ENCODE assay signal across 27 cellular contexts in the genomic region with DNA sequence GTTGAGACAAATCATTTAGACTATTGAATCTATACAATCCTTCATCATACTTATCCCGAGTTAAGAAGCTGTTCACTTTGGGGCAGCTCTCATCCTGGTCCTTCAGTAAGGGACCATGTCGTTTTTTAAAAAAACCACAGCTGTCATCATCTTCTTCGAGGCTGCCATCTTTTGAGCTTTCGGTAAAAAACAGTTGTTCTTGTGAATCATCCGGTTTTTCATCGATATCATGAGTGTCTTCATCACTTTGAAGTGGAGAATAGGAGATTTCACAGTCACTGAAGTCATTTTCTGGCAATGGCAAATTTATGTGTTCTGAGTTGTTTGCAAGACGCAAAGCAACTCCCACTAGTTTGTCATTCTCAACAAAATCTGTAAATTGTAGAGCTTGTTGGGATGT. TPM values are rescaled to one million over a fixed set of nuclear protein-coding genes. Genes with fewer than 3 reads are reported as not detected.
DNase-seq lines count a peak whose midpoint lies in the region; ATAC-seq and TF ChIP-seq lines count a peak whose summit lies in the region.
"Had no signal": no experiment of that assay in that cellular context is flagged by ENCODE, and none has a peak within 500 bp of the region (broad histone marks: within the 10 kb centered on the region; RNA-seq: fewer than 3 reads in every experiment).

No MANE protein-coding gene starts in this region.

- H3K9me2 ChIP-seq in PC-3 (replicated peaks; ENCODE audit: low read length), result no peaks in the 10 kb centered on the region

- peaks cover 42% of the 10 kb centered on the region for H3K36me3 Mint-ChIP-seq in stimulated activated naive CD8-positive, alpha-beta T cell treated with anti-CD3 and anti-CD28 coated beads, Interleukin-15, Interleukin-2, amounts not matched to agents 100 ng/mL and 50 ng/mL, for 24 hours (ENCODE audit: low read depth)
- H3K36me3 Mint-ChIP-seq in activated naive CD8-positive, alpha-beta T cell, result peaks cover 9% of the 10 kb centered on the region
- H3K36me3 Mint-ChIP-seq in stimulated activated effector memory CD8-positive, alpha-beta T cell treated with anti-CD3 and anti-CD28 coated beads, Interleukin-12 subunit alpha, Interleukin-12 subunit beta, amount 100 ng/mL, for 72 hours, result peaks cover 36% of the 10 kb centered on the region

- H3K4me3 ChIP-seq in PC-3 (ENCODE audit: low read length), result no peak overlapping the region
- H3K4me3 ChIP-seq: ascending aorta, gastroesophageal sphincter, MG63, SJSA1, transverse colon had no signal

- CTCF ChIA-PET in PC-3 (lab: Charles Lee), result no interaction called here

- no peak for ATAC-seq in stimulated activated naive CD8-positive, alpha-beta T cell treated with anti-CD3 and anti-CD28 coated beads, Interleukin-15, amount 100 ng/mL, for 72 hours
- ATAC-seq in PC-3 (no peak), HG03439 (IDR thresholded peaks at IDR 0.05; ENCODE audit: unreplicated experiment) (no peak)
- ATAC-seq in stimulated activated effector memory CD8-positive, alpha-beta T cell treated with anti-CD3 and anti-CD28 coated beads, Interleukin-12 subunit alpha, Interleukin-12 subunit beta, amount 100 ng/mL, for 72 hours, result no peak
- ATAC-seq: gastroesophageal sphincter; naive thymus-derived CD4-positive, alpha-beta T cell; sciatic nerve; T-helper 17 cell had no signal

- no peaks in the 10 kb centered on the region for H3K36me3 ChIP-seq in PC-3 (ENCODE audit: low read depth, low read length)
- H3K36me3 ChIP-seq: transverse colon had no signal

- no peak overlapping the region for H2AFZ ChIP-seq in PC-3 (ENCODE audit: low read length)
- H2AFZ ChIP-seq: parathyroid adenoma had no signal

- DNase-seq in stimulated activated naive CD8-positive, alpha-beta T cell treated with anti-CD3 and anti-CD28 coated beads, Interleukin-15, amount 100 ng/mL, for 72 hours, result no peak
- DNase-seq in PC-3, result no peak
- no peak for DNase-seq in stimulated activated effector memory CD8-positive, alpha-beta T cell treated with anti-CD3 and anti-CD28 coated beads, Interleukin-12 subunit alpha, Interleukin-12 subunit beta, amount 100 ng/mL, for 72 hours (ENCODE audit: low spot score in 2 of 2)
- DNase-seq in DMS153 treated with DMSO at 0.1 percent for 48 hours (lab: John Stamatoyannopoulos, UW; ENCODE audit: unreplicated experiment), result no peak
- no peak for DNase-seq in stimulated activated CD4-positive, alpha-beta T cell treated with anti-CD3 and anti-CD28 coated beads, Interleukin-2, amount 100 ng/mL, for 24 hours
- DNase-seq: activated CD4-positive, alpha-beta T cell treated with anti-CD3 and anti-CD28 coated beads for 4 hours; activated CD8-positive, alpha-beta memory T cell treated with anti-CD3 and anti-CD28 coated beads, Interleukin-2, amount 50 U/mL, for 48 hours; activated naive CD4-positive, alpha-beta T cell treated with Interleukin-2 at 50 U/mL for 16 hours; C1 segment of cervical spinal cord; caudate nucleus; dermis blood vessel endothelial cell; islet precursor cell; MG63; naive thymus-derived CD4-positive, alpha-beta T cell; NCI-H1436; NCI-H510A; T-helper 17 cell; transverse colon had no signal

- H3K27ac Mint-ChIP-seq in stimulated activated naive CD8-positive, alpha-beta T cell treated with anti-CD3 and anti-CD28 coated beads, Interleukin-15, Interleukin-2, amounts not matched to agents 100 ng/mL and 50 ng/mL, for 24 hours, result no peak overlapping the region
- H3K27ac Mint-ChIP-seq in stimulated activated naive CD8-positive, alpha-beta T cell treated with anti-CD3 and anti-CD28 coated beads, Interleukin-15, amount 100 ng/mL, for 72 hours, result no peak overlapping the region
- H3K27ac Mint-ChIP-seq in activated naive CD8-positive, alpha-beta T cell, result no peak overlapping the region
- peak overlapping the region; percentile 58 for H3K27ac Mint-ChIP-seq in stimulated activated effector memory CD8-positive, alpha-beta T cell treated with anti-CD3 and anti-CD28 coated beads, Interleukin-12 subunit alpha, Interleukin-12 subunit beta, amount 100 ng/mL, for 72 hours
- H3K27ac Mint-ChIP-seq: mesothelial cell of epicardium, T-helper 17 cell had no signal

- H3K27me3 Mint-ChIP-seq in stimulated activated naive CD8-positive, alpha-beta T cell treated with anti-CD3 and anti-CD28 coated beads, Interleukin-15, Interleukin-2, amounts not matched to agents 100 ng/mL and 50 ng/mL, for 24 hours, result no peaks in the 10 kb centered on the region
- H3K27me3 Mint-ChIP-seq in stimulated activated naive CD8-positive, alpha-beta T cell treated with anti-CD3 and anti-CD28 coated beads, Interleukin-15, amount 100 ng/mL, for 72 hours, result no peaks in the 10 kb centered on the region
- no peaks in the 10 kb centered on the region for H3K27me3 Mint-ChIP-seq in activated naive CD8-positive, alpha-beta T cell
- H3K27me3 Mint-ChIP-seq: naive thymus-derived CD4-positive, alpha-beta T cell; T-helper 17 cell had no signal

- H3K27me3 ChIP-seq in PC-3 (ENCODE audit: low read length), result no peaks in the 10 kb centered on the region
- H3K27me3 ChIP-seq: ascending aorta, gastroesophageal sphincter, MG63, SJSA1, transverse colon had no signal

- no peaks in the 10 kb centered on the region for H3K9me3 ChIP-seq in PC-3 (ENCODE audit: low read length)
- H3K9me3 ChIP-seq: ascending aorta, gastroesophageal sphincter, MG63, SJSA1, transverse colon had no signal

- H3K4me1 ChIP-seq in PC-3 (ENCODE audit: insufficient read depth, low read length), result peaks cover 25% of the 10 kb centered on the region

- H4K20me1 ChIP-seq in PC-3 (ENCODE audit: low read length), result no peaks in the 10 kb centered on the region

- POLR2A ChIA-PET in PC-3 (lab: Charles Lee; ENCODE audit: unreplicated experiment), result interaction anchor here (0.6 kb wide), 1 partner anchor 127 kb away, joined by 8 read pairs; no protein-coding TSS in a partner anchor

- no peaks in the 10 kb centered on the region for H3F3A ChIP-seq in PC-3 (ENCODE audit: low read length, unreplicated experiment)

- H3K27ac ChIP-seq in PC-3 (ENCODE audit: low read length), result no peak overlapping the region
- H3K27ac ChIP-seq: ascending aorta, gastroesophageal sphincter, parathyroid adenoma, SJSA1, transverse colon had no signal

- peaks cover 18% of the 10 kb centered on the region for H3K79me2 ChIP-seq in PC-3 (ENCODE audit: low read length)

- no peaks in the 10 kb centered on the region for H3K9me3 Mint-ChIP-seq in stimulated activated naive CD8-positive, alpha-beta T cell treated with anti-CD3 and anti-CD28 coated beads, Interleukin-15, Interleukin-2, amounts not matched to agents 100 ng/mL and 50 ng/mL, for 24 hours
- H3K9me3 Mint-ChIP-seq in stimulated activated naive CD8-positive, alpha-beta T cell treated with anti-CD3 and anti-CD28 coated beads, Interleukin-15, amount 100 ng/mL, for 72 hours, result no peaks in the 10 kb centered on the region
- H3K9me3 Mint-ChIP-seq in activated naive CD8-positive, alpha-beta T cell (ENCODE audit: low read depth), result no peaks in the 10 kb centered on the region
- no peaks in the 10 kb centered on the region for H3K9me3 Mint-ChIP-seq in stimulated activated effector memory CD8-positive, alpha-beta T cell treated with anti-CD3 and anti-CD28 coated beads, Interleukin-12 subunit alpha, Interleukin-12 subunit beta, amount 100 ng/mL, for 72 hours
- H3K9me3 Mint-ChIP-seq: mesothelial cell of epicardium; naive thymus-derived CD4-positive, alpha-beta T cell had no signal

- H3K4me2 ChIP-seq in PC-3 (ENCODE audit: low read length), result peak overlapping the region; percentile 97; the same call in 1 of the 2 replicates

- intact Hi-C loops in PC-3 (cut with micrococcal nuclease), result loop anchor here (5.0 kb wide), 2 partner anchors 143 to 192 kb away; a partner anchor contains a TSS

- no peak for TF ChIP-seq CTCF in PC-3 (conservative IDR thresholded peaks at IDR 0.05; ENCODE audit: low read depth, low read length)

- H3K4me1 Mint-ChIP-seq in stimulated activated naive CD8-positive, alpha-beta T cell treated with anti-CD3 and anti-CD28 coated beads, Interleukin-15, Interleukin-2, amounts not matched to agents 100 ng/mL and 50 ng/mL, for 24 hours (ENCODE audit: low read depth), result peaks cover 36% of the 10 kb centered on the region
- H3K4me1 Mint-ChIP-seq in stimulated activated naive CD8-positive, alpha-beta T cell treated with anti-CD3 and anti-CD28 coated beads, Interleukin-15, amount 100 ng/mL, for 72 hours, result peaks cover 41% of the 10 kb centered on the region
- H3K4me1 Mint-ChIP-seq in activated naive CD8-positive, alpha-beta T cell (ENCODE audit: low read depth), result peaks cover 39% of the 10 kb centered on the region
- H3K4me1 Mint-ChIP-seq in stimulated activated effector memory CD8-positive, alpha-beta T cell treated with anti-CD3 and anti-CD28 coated beads, Interleukin-12 subunit alpha, Interleukin-12 subunit beta, amount 100 ng/mL, for 72 hours, result peaks cover 16% of the 10 kb centered on the region

- peak overlapping the region; percentile 45 for H3K4me3 Mint-ChIP-seq in stimulated activated naive CD8-positive, alpha-beta T cell treated with anti-CD3 and anti-CD28 coated beads, Interleukin-15, Interleukin-2, amounts not matched to agents 100 ng/mL and 50 ng/mL, for 24 hours
- peak overlapping the region in 1 of 2 donors; percentile 59 for H3K4me3 Mint-ChIP-seq in stimulated activated naive CD8-positive, alpha-beta T cell treated with anti-CD3 and anti-CD28 coated beads, Interleukin-15, amount 100 ng/mL, for 72 hours
- H3K4me3 Mint-ChIP-seq in activated naive CD8-positive, alpha-beta T cell, result peak overlapping the region; percentile 40
- H3K4me3 Mint-ChIP-seq in stimulated activated effector memory CD8-positive, alpha-beta T cell treated with anti-CD3 and anti-CD28 coated beads, Interleukin-12 subunit alpha, Interleukin-12 subunit beta, amount 100 ng/mL, for 72 hours, result peak overlapping the region; percentile 95
- H3K4me3 Mint-ChIP-seq: mesothelial cell of epicardium, T-helper 17 cell had no signal

- no TSS peak for BruUV-seq in PC-3 (replicated peaks; lab: Mats Ljungman, UMichigan)

- no peak overlapping the region for H3K9ac ChIP-seq in PC-3 (ENCODE audit: low read length)
- H3K9ac ChIP-seq: parathyroid adenoma had no signal

RNA-seq across cellular contexts. Expression of a gene that starts 3.9 kb away (rescaled TPM):
- total RNA-seq in PC-3 (2014; rRNA removed), result 3.3 and 5.0 TPM in 2 replicates

RNA-seq across cellular contexts. Expression of a gene that starts 4.5 kb away (rescaled TPM):
- 17.5 and 24.1 TPM in 2 replicates for total RNA-seq in PC-3 (2014; rRNA removed)
